Comparison of ENCODE assay signal across 10 cellular contexts in the genomic region with DNA sequence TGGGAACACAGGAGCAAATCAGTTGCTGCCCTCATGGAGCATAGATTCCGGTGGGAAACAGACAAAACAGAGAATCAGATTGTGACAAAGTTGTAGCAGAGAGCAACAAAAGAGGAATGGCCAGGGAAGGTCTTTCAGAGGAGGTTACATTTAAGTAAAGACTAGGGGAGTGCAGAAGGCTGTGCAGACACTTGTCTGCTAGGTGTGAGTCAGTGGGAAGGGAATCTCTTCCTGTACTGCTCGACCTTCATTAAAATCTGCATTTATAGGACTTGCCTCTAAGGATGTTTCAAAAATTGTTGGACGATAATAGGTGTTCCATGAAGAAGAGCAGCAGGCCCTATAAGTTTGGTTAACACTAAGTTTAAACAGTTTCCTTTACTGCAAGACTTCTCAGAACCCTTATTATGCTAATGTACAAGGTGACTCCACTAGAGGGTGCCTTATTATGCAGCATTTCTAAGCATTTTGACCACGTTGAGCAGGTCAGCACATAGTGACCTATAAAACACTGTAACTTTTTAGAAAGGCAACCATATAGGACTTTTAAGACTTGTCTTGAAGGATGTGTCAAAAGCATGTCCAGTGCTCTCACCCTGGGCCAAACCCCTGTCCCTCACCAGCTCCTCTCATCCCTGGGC.
DNase-seq lines count a peak whose midpoint lies in the region; ATAC-seq and TF ChIP-seq lines count a peak whose summit lies in the region.
"Had no signal": no experiment of that assay in that cellular context is flagged by ENCODE, and none has a peak within 500 bp of the region (broad histone marks: within the 10 kb centered on the region; RNA-seq: fewer than 3 reads in every experiment).

No MANE protein-coding gene starts in this region.

- no peak for TF ChIP-seq EP300 in transverse colon (IDR thresholded peaks at IDR 0.05; ENCODE audit: low read depth)

- peak in 9 of 12 donors; percentile 4 to 42 (median 26) for TF ChIP-seq CTCF in heart left ventricle (IDR thresholded peaks at IDR 0.05)
- peak; percentile 4 for TF ChIP-seq CTCF in foreskin fibroblast (IDR thresholded peaks at IDR 0.05; ENCODE audit: low read depth, low read length)
- peak in 3 of 5 experiments; percentile 29 to 36 (median 32) for TF ChIP-seq CTCF in transverse colon (IDR thresholded peaks at IDR 0.05)
- TF ChIP-seq CTCF in omental fat pad (IDR thresholded peaks at IDR 0.05): no peak

- in situ Hi-C loops in transverse colon (cut with MboI; ENCODE audit: low pct_ligation_motif_present in 1 of 4, low pct_unique_long_range_greater_than_20kb in 1 of 4, low sequenced_read_pairs in 3 of 4): no loop called here

- no peak overlapping the region for H3K27ac ChIP-seq in heart left ventricle
- H3K27ac ChIP-seq in transverse colon: no peak overlapping the region
- H3K27ac ChIP-seq: neutrophil had no signal

- WGBS in heart left ventricle, 4 donors: 54 to 65% (median 60%) methylated on average over 4 of the region's 4 CpGs
- 67 to 71% methylated on average over 2 to 4 of the region's 4 CpGs for WGBS in transverse colon (ENCODE audit: low coverage in 1 of 2), 2 donors

- TF ChIP-seq POLR2A in heart left ventricle (IDR thresholded peaks at IDR 0.05) (no peak), transverse colon (IDR thresholded peaks at IDR 0.05) (no peak)

- H3K4me3 ChIP-seq in heart left ventricle (no peak overlapping the region), foreskin fibroblast (ENCODE audit: low read depth in 1 of 2, low read length in 2 of 2) (no peak overlapping the region), transverse colon (no peak overlapping the region)

- ATAC-seq in heart left ventricle (peak in 2 of 4 donors; percentile 33 to 44), left ventricle myocardium superior (no peak), omental fat pad (ENCODE audit: low FRiP score) (no peak)

- intact Hi-C loops in heart left ventricle (cut with DNase I): loop anchor here in 4 of 10 donors (5.0 to 10.0 kb wide), 4 partner anchors 160 to 240 kb away; no protein-coding TSS in a partner anchor
- intact Hi-C loops in left ventricle myocardium superior (cut with micrococcal nuclease): no loop called here
- intact Hi-C loops in transverse colon (cut with DNase I; ENCODE audit: low total_unique reads): no loop called here

- H3K9me3 ChIP-seq in heart left ventricle (no peaks in the 10 kb centered on the region), transverse colon (no peaks in the 10 kb centered on the region)
- H3K9me3 ChIP-seq: neutrophil had no signal

- no peaks in the 10 kb centered on the region for H3K4me1 ChIP-seq in heart left ventricle
- no peaks in the 10 kb centered on the region for H3K4me1 ChIP-seq in transverse colon

- no peaks in the 10 kb centered on the region for H3K36me3 ChIP-seq in heart left ventricle
- no peaks in the 10 kb centered on the region for H3K36me3 ChIP-seq in transverse colon
- H3K36me3 ChIP-seq: neutrophil had no signal

- DNase-seq in heart left ventricle (no peak), left ventricle myocardium superior (no peak), RPMI7951 (ENCODE audit: low read depth) (peak; percentile 15), foreskin fibroblast (peak; percentile 0 to 2), transverse colon (no peak), omental fat pad (ENCODE audit: low spot score) (no peak), DMS79 (lab: John Stamatoyannopoulos, UW) (no peak)
- no peak for DNase-seq in stimulated activated CD4-positive, alpha-beta T cell treated with anti-CD3 and anti-CD28 coated beads, Interleukin-4, amount 100 ng/mL, for 1 hour
- DNase-seq: CD4-positive, alpha-beta T cell had no signal

- H3K27me3 ChIP-seq in heart left ventricle: no peaks in the 10 kb centered on the region
- no peaks in the 10 kb centered on the region for H3K27me3 ChIP-seq in transverse colon

Comparison
In these comparisons a context has a peak if more than half of its experiments do, and no peak if none do; other contexts are left out.
1. DNase-seq: peak in RPMI7951 (single experiment) and foreskin fibroblast (2 of 2); none in heart left ventricle (0 of 5), left ventricle myocardium superior (single experiment), transverse colon (single experiment), omental fat pad (single experiment), stimulated activated CD4-positive, alpha-beta T cell treated with anti-CD3 and anti-CD28 coated beads, Interleukin-4, amount 100 ng/mL, for 1 hour (single experiment) and DMS79 (single experiment).
2. CTCF ChIP-seq: peak in heart left ventricle (9 of 12), foreskin fibroblast (single experiment) and transverse colon (3 of 5); none in omental fat pad (0 of 3).